Comparison of ENCODE assay signal across 8 cellular contexts in genomic region chr5:139391570-139392323, GRCh38.
A peak's percentile ranks its signal among the peaks of the same experiment; 100 is the strongest.
DNase-seq lines count a peak whose midpoint lies in the region; ATAC-seq, FAIRE-seq and TF ChIP-seq lines count a peak whose summit lies in the region.

No MANE protein-coding gene starts in this region.

- no peak for TF ChIP-seq CTCF in 22Rv1 (IDR thresholded peaks at IDR 0.05)

- ATAC-seq in SK-N-SH treated with all-trans-retinoic acid at 6 μM for 48 hours = no peak
- ATAC-seq in HG03354 (IDR thresholded peaks at IDR 0.05; ENCODE audit: poor library complexity, severe bottlenecking, unreplicated experiment) = no peak

- 0 out of 2 replicates have a peak overlapping the region, but pooled peaks have one; percentile 7 for H3K27ac ChIP-seq in 22Rv1
- no peak overlapping the region for H3K27ac ChIP-seq in iPS-20b (ENCODE audit: low read length)

- H3K9ac ChIP-seq in iPS-20b (ENCODE audit: low read depth, low read length) = no peak overlapping the region

- peaks cover 16% of the 10 kb centered on the region; the same call in 1 of the 2 replicates for H3K4me1 ChIP-seq in iPS-20b (ENCODE audit: insufficient read depth, low read length)

- peaks cover 56% of the 10 kb centered on the region for H3K27me3 ChIP-seq in iPS-20b (ENCODE audit: insufficient read depth, low read length)

- no peaks in the 10 kb centered on the region for H3K36me3 ChIP-seq in iPS-20b (ENCODE audit: insufficient read depth, low read depth, low read length)

- no peaks in the 10 kb centered on the region for H3K9me3 ChIP-seq in iPS-20b (ENCODE audit: insufficient read depth, low read depth, low read length)

- peak; percentile 84 for FAIRE-seq in GM19239 (lab: Jason Lieb, UNC)

- peak overlapping the region; percentile 66; the same call in 1 of the 2 replicates for H3K4me3 ChIP-seq in iPS-20b (ENCODE audit: low read length)

- DNase-seq in GM19239 (ENCODE audit: insufficient read length, low spot score) (no peak), SW 1271 (lab: John Stamatoyannopoulos, UW) (peak; percentile 67 to 76), cerebellar nuclear complex (lab: John Stamatoyannopoulos, UW) (no peak), NOMO-1 treated with DMSO at 0.1 percent for 48 hours (lab: John Stamatoyannopoulos, UW; ENCODE audit: unreplicated experiment) (no peak)

TF ChIP-seq in SK-N-SH treated with all-trans-retinoic acid at 6 μM for 48 hours, 23 proteins besides CTCF, POLR2A, EP300 and RAD21:
- TF ChIP-seq ARNTL (CRISPR knock-in tag; IDR thresholded peaks at IDR 0.05; ENCODE audit: borderline replicate concordance, low read depth) = no peak
- no peak for TF ChIP-seq TCF4 (CRISPR knock-in tag; IDR thresholded peaks at IDR 0.05; ENCODE audit: borderline replicate concordance)
- TF ChIP-seq ISL1 (CRISPR knock-in tag; IDR thresholded peaks at IDR 0.05) = no peak

Comparison
In these comparisons a context has a peak if more than half of its experiments do, and no peak if none do; other contexts are left out.
1. DNase-seq: peak in SW 1271 (2 of 2); none in GM19239 (single experiment), cerebellar nuclear complex (0 of 2) and NOMO-1 treated with DMSO at 0.1 percent for 48 hours (single experiment).